In genomic region chr16:10087151-10087550, GRCh38 we compare ENCODE assay signal across 17 cellular contexts.
DNase-seq lines count a peak whose midpoint lies in the region; ATAC-seq and TF ChIP-seq lines count a peak whose summit lies in the region.
"Had no signal": no experiment of that assay in that cellular context is flagged by ENCODE, and none has a peak within 500 bp of the region (broad histone marks: within the 10 kb centered on the region; RNA-seq: fewer than 3 reads in every experiment).

No MANE protein-coding gene starts in this region.

- H3K4me1 ChIP-seq in left ventricle myocardium inferior = peaks cover 32% of the 10 kb centered on the region
- no peaks in the 10 kb centered on the region for H3K4me1 ChIP-seq in testis
- H3K4me1 ChIP-seq: BLaER1, HAP-1 had no signal

- H3K27me3 ChIP-seq in left ventricle myocardium inferior (ENCODE audit: low read depth) (no peaks in the 10 kb centered on the region), dorsolateral prefrontal cortex (no peaks in the 10 kb centered on the region), testis (no peaks in the 10 kb centered on the region)
- H3K27me3 ChIP-seq: BLaER1 had no signal

- TF ChIP-seq POLR2A in testis (IDR thresholded peaks at IDR 0.05) = no peak

- intact Hi-C loops in left ventricle myocardium inferior (cut with micrococcal nuclease) (no loop called here), cardiac septum (cut with DNase I) (loop anchor here (10.0 kb wide), 2 partner anchors 232 to 722 kb away; no protein-coding TSS in a partner anchor), dorsolateral prefrontal cortex (cut with DNase I) (no loop called here), testis (cut with DNase I; ENCODE audit: low total_unique reads) (no loop called here), sciatic nerve (cut with DNase I) (no loop called here)

- H3K4me3 ChIP-seq in left ventricle myocardium inferior = no peak overlapping the region
- no peak overlapping the region for H3K4me3 ChIP-seq in dorsolateral prefrontal cortex
- no peak overlapping the region for H3K4me3 ChIP-seq in testis
- H3K4me3 ChIP-seq: BLaER1, HAP-1 had no signal

- 70 to 80% methylated on average over 4 of the region's 4 CpGs for WGBS in testis, 2 donors

- no peaks in the 10 kb centered on the region for H3K9me3 ChIP-seq in left ventricle myocardium inferior (replicated peaks)
- no peaks in the 10 kb centered on the region for H3K9me3 ChIP-seq in testis
- H3K9me3 ChIP-seq: BLaER1, Caco-2, HAP-1 had no signal

- H3K36me3 ChIP-seq in left ventricle myocardium inferior (no peaks in the 10 kb centered on the region), testis (ENCODE audit: low read depth, missing control alignments) (no peaks in the 10 kb centered on the region)
- H3K36me3 ChIP-seq: BLaER1, HAP-1 had no signal

- no peak for TF ChIP-seq CTCF in left ventricle myocardium inferior (IDR thresholded peaks at IDR 0.05; ENCODE audit: borderline replicate concordance)
- no peak for TF ChIP-seq CTCF in dorsolateral prefrontal cortex (IDR thresholded peaks at IDR 0.05 in 54 of 56, conservative IDR thresholded peaks at IDR 0.05 in 2 of 56; ENCODE audit: low read depth in 1 of 56, partially characterized antibody in 56 of 56)
- TF ChIP-seq CTCF in testis (IDR thresholded peaks at IDR 0.05) = no peak

- H3K27ac ChIP-seq in left ventricle myocardium inferior (replicated peaks) (peak overlapping the region; percentile 65), dorsolateral prefrontal cortex (peak overlapping the region in 31 of 59 donors; percentile 0 to 78 (median 49)), testis (no peak overlapping the region)
- H3K27ac ChIP-seq: 22Rv1, BLaER1, C4-2B had no signal

- no peak for ATAC-seq in sciatic nerve
- ATAC-seq: CD8-positive, alpha-beta T cell had no signal

- DNase-seq in left ventricle myocardium inferior (no peak), cardiac septum (ENCODE audit: low spot score) (no peak), dorsolateral prefrontal cortex (no peak), testis (peak; percentile 16), occipital lobe (lab: John Stamatoyannopoulos, UW) (no peak), sciatic nerve (ENCODE audit: low spot score) (no peak)
- DNase-seq: Caco-2; CD4-positive, CD25-positive, alpha-beta regulatory T cell; CD8-positive, alpha-beta T cell; DMS153; DND-41; GOT3; HFFc6 had no signal

Comparison
In these comparisons a context has a peak if more than half of its experiments do, and no peak if none do; other contexts are left out.
1. H3K27ac ChIP-seq: peak in left ventricle myocardium inferior (single experiment) and dorsolateral prefrontal cortex (31 of 59); none in testis (0 of 2).